ENCODE assay signal across 9 cellular contexts in the genomic region with DNA sequence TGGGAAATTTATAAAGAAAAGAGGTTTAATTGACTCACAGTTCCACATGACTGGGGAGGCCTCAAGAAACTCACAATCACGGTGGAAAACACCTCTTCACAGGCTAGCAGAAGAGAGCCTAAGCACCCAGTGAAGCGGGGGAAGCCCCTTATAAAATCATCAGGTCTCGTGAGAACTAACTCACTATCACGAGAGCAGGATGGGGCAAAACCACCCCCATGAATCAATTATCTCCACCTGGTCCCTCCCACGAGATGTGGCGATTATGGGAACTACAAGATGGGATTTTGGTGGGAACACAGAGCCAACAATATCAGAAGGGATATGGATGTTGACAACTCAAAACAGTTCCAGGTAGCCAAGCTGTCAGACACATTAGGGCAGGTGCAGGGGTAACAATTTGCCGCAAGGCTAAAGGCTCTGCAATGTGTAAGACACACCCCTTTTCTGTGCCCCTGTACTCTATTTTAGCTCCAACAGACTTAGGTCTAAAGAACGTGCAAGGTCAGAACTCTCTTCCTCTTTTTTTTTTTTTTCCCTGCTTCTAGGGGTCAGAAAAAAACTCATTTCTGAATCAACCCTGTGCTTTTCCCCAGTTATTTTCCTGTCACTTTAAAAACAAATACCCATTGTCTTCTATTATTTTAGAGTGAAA. TPM values are rescaled to one million over a fixed set of nuclear protein-coding genes. Genes with fewer than 3 reads are reported as not detected.
DNase-seq lines count a peak whose midpoint lies in the region; ATAC-seq, FAIRE-seq and TF ChIP-seq lines count a peak whose summit lies in the region.
"Had no signal": no experiment of that assay in that cellular context is flagged by ENCODE, and none has a peak within 500 bp of the region (broad histone marks: within the 10 kb centered on the region; RNA-seq: fewer than 3 reads in every experiment).

No MANE protein-coding gene starts in this region.

- peak; percentile 22 for ATAC-seq in GM19023 (IDR thresholded peaks at IDR 0.05; ENCODE audit: unreplicated experiment)
- ATAC-seq in GM12878: peak; percentile 69
- no peak for ATAC-seq in naive thymus-derived CD8-positive, alpha-beta T cell

- H3K79me2 ChIP-seq in MM.1S (ENCODE audit: low read length) (no peaks in the 10 kb centered on the region), GM12878 (ENCODE audit: control insufficient read depth, insufficient read depth, low read length) (no peaks in the 10 kb centered on the region), hepatocyte (no peaks in the 10 kb centered on the region)

- POLR2A ChIA-PET in GM12878 (lab: Charles Lee): interaction anchor here (0.6 to 0.7 kb wide), 2 partner anchors 226 to 1859 kb away, joined by 3 to 4 read pairs; no protein-coding TSS in a partner anchor
- POLR2A ChIA-PET in naive thymus-derived CD8-positive, alpha-beta T cell (lab: Charles Lee): no interaction called here

- RAD21 ChIA-PET in GM12878 (lab: Charles Lee; ENCODE audit: unreplicated experiment): interaction anchor here (0.7 to 1.4 kb wide), 8 partner anchors 7 to 341 kb away, joined by 3 to 7 read pairs (median 4); a partner anchor contains a TSS

- no peak overlapping the region for H3K4me3 ChIP-seq in MM.1S (ENCODE audit: low read length)
- no peak overlapping the region for H3K4me3 ChIP-seq in GM12878
- H3K4me3 ChIP-seq in hepatocyte: no peak overlapping the region

- H3K36me3 Mint-ChIP-seq in naive thymus-derived CD8-positive, alpha-beta T cell: no peaks in the 10 kb centered on the region

- TF ChIP-seq CTCF in MM.1S (IDR thresholded peaks at IDR 0.05; ENCODE audit: low read length) (peak; percentile 3; the same call in 1 of the 2 replicates), GM12878 (IDR thresholded peaks at IDR 0.05 in 2 of 3, conservative IDR thresholded peaks at IDR 0.05 in 1 of 3; ENCODE audit: control insufficient read depth in 2 of 3, extremely low read depth in 1 of 3, insufficient read depth in 1 of 3, low read depth in 3 of 3, low read length in 3 of 3) (no peak), hepatocyte (IDR thresholded peaks at IDR 0.05; ENCODE audit: poor library complexity) (no peak)

- peak; percentile 69 for FAIRE-seq in GM12892 (lab: Jason Lieb, UNC)
- FAIRE-seq in GM12878 (lab: Jason Lieb, UNC): no peak

- no peak overlapping the region for H3K4me2 ChIP-seq in MM.1S (ENCODE audit: low read depth, low read length)
- H3K4me2 ChIP-seq in GM12878 (ENCODE audit: control insufficient read depth, insufficient read depth): peak overlapping the region; percentile 58
- no peak overlapping the region for H3K4me2 ChIP-seq in hepatocyte

- TF ChIP-seq RAD21 in GM12878 (IDR thresholded peaks at IDR 0.05; ENCODE audit: insufficient read depth, low read depth, low read length): no peak

- BruUV-seq in GM12878 (replicated peaks; lab: Mats Ljungman, UMichigan): no TSS peak

- H3F3A ChIP-seq in MM.1S (ENCODE audit: insufficient read depth, low read length): peaks cover 30% of the 10 kb centered on the region

- H3K36me3 ChIP-seq in MM.1S (replicated peaks; ENCODE audit: insufficient read depth, low read length): no peaks in the 10 kb centered on the region
- no peaks in the 10 kb centered on the region for H3K36me3 ChIP-seq in GM12878 (ENCODE audit: control insufficient read depth in 2 of 2, insufficient read depth in 2 of 2, low read length in 1 of 2)
- no peaks in the 10 kb centered on the region for H3K36me3 ChIP-seq in hepatocyte (replicated peaks; ENCODE audit: insufficient read depth, low read depth)

- peaks cover 8 to 21% (median 14%) of the 10 kb centered on the region in 4 donors for H3K4me1 Mint-ChIP-seq in naive thymus-derived CD8-positive, alpha-beta T cell

- DNase-seq in GM12892 (ENCODE audit: insufficient read length) (no peak), MM.1S (no peak), GM12878 (ENCODE audit: low read depth, low spot score) (peak; percentile 57), HuH-7 (ENCODE audit: low spot score) (no peak), hepatocyte (ENCODE audit: low spot score) (no peak), cardiac septum (ENCODE audit: low spot score) (no peak)
- no peak for DNase-seq in naive thymus-derived CD8-positive, alpha-beta T cell
- DNase-seq: T-helper 9 cell had no signal

- no peak overlapping the region for H3K27ac ChIP-seq in MM.1S (ENCODE audit: low read length)
- H3K27ac ChIP-seq in GM12878 (ENCODE audit: control insufficient read depth, insufficient read depth): peak overlapping the region; percentile 44
- no peak overlapping the region for H3K27ac ChIP-seq in hepatocyte

- no peaks in the 10 kb centered on the region for H3K9me3 Mint-ChIP-seq in naive thymus-derived CD8-positive, alpha-beta T cell

- intact Hi-C loops in GM12878 (cut with micrococcal nuclease; ENCODE audit: unreplicated experiment) (loop anchor here (5.0 to 10.0 kb wide), 3 partner anchors 189 to 401 kb away; no protein-coding TSS in a partner anchor), cardiac septum (cut with DNase I) (loop anchor here (5.0 to 10.0 kb wide), 2 partner anchors 69 to 281 kb away; no protein-coding TSS in a partner anchor)

- H3K9me2 ChIP-seq in MM.1S (replicated peaks; ENCODE audit: insufficient read depth, low read length) (no peaks in the 10 kb centered on the region), hepatocyte (replicated peaks; ENCODE audit: insufficient read depth) (no peaks in the 10 kb centered on the region)

- H4K20me1 ChIP-seq in MM.1S (ENCODE audit: insufficient read depth, low read length) (no peaks in the 10 kb centered on the region), GM12878 (ENCODE audit: control insufficient read depth, insufficient read depth) (no peaks in the 10 kb centered on the region), hepatocyte (ENCODE audit: insufficient read depth, poor library complexity, severe bottlenecking) (no peaks in the 10 kb centered on the region)

- H3K27me3 ChIP-seq in MM.1S (replicated peaks; ENCODE audit: insufficient read depth, low read length) (no peaks in the 10 kb centered on the region), GM12878 (replicated peaks in 1 of 2; ENCODE audit: control insufficient read depth in 2 of 2, insufficient read depth in 2 of 2, low read length in 1 of 2) (no peaks in the 10 kb centered on the region), hepatocyte (no peaks in the 10 kb centered on the region)

- H3K4me1 ChIP-seq in MM.1S (ENCODE audit: low read length) (peaks cover 26% of the 10 kb centered on the region), GM12878 (ENCODE audit: control insufficient read depth, insufficient read depth, low read length) (peaks cover 33% of the 10 kb centered on the region), hepatocyte (ENCODE audit: insufficient read depth) (no peaks in the 10 kb centered on the region)

- H3K9ac ChIP-seq in MM.1S (ENCODE audit: low read length) (no peak overlapping the region), GM12878 (ENCODE audit: control insufficient read depth, insufficient read depth, low read length) (no peak overlapping the region)

- SMC1A ChIA-PET in GM12878 (lab: Charles Lee; ENCODE audit: uncharacterized antibody, unreplicated experiment): interaction anchor here (0.9 to 6.9 kb wide), 13 partner anchors 13 to 304 kb away, joined by 3 to 98 read pairs (median 5); no protein-coding TSS in a partner anchor

- no peak overlapping the region for H3K4me3 Mint-ChIP-seq in naive thymus-derived CD8-positive, alpha-beta T cell

- TF ChIP-seq EP300 in GM12878 (IDR thresholded peaks at IDR 0.05; ENCODE audit: borderline replicate concordance in 1 of 2, control insufficient read depth in 1 of 2, low read depth in 2 of 2, low read length in 2 of 2): 0 out of 4 replicates have a peak, but pooled peaks of 1 of the 2 experiments have one; percentile 7

- TF ChIP-seq POLR2A in GM12892 (IDR thresholded peaks at IDR 0.05; ENCODE audit: low read depth, low read length): no peak
- TF ChIP-seq POLR2A in GM12878 (IDR thresholded peaks at IDR 0.05; ENCODE audit: low read depth, low read length): no peak

- WGBS in GM12878 (ENCODE audit: insufficient coverage, insufficient replicate concordance, low lambda C conversion rate, missing lambda C conversion rate): 12% methylated on average over 8 of the region's 8 CpGs
- 87% methylated on average over 8 of the region's 8 CpGs for WGBS in hepatocyte (ENCODE audit: low lambda C conversion rate, missing lambda C conversion rate)

- H3K27ac Mint-ChIP-seq in naive thymus-derived CD8-positive, alpha-beta T cell: no peak overlapping the region

- no peak overlapping the region for H2AFZ ChIP-seq in MM.1S (ENCODE audit: low read length)
- peak overlapping the region; percentile 77; the same call in 1 of the 2 replicates for H2AFZ ChIP-seq in GM12878 (ENCODE audit: control insufficient read depth, low read depth, low read length)
- no peak overlapping the region for H2AFZ ChIP-seq in hepatocyte

- H3K27me3 Mint-ChIP-seq in naive thymus-derived CD8-positive, alpha-beta T cell: no peaks in the 10 kb centered on the region

- in situ Hi-C loops in GM12878 (cut with MboI): loop anchor here (25.0 kb wide), 1 partner anchor 1524 kb away; no protein-coding TSS in a partner anchor

- H3K9me3 ChIP-seq in MM.1S (replicated peaks; ENCODE audit: insufficient read depth, low read length) (no peaks in the 10 kb centered on the region), GM12878 (replicated peaks; ENCODE audit: control insufficient read depth, insufficient read depth, low read length) (no peaks in the 10 kb centered on the region; the same call in 2 of the 3 replicates), hepatocyte (ENCODE audit: low read depth) (no peaks in the 10 kb centered on the region)

- CTCF ChIA-PET in GM12878 (lab: Yijun Ruan, JAX): interaction anchor here (0.6 to 8.0 kb wide), 7 partner anchors 9 to 309 kb away, joined by 3 to 141 read pairs (median 4); a partner anchor contains a TSS

RNA-seq across cellular contexts. Expression of a gene that starts 30.7 kb away (rescaled TPM):
- 1.0 TPM for polyA plus RNA-seq in GM12892 (2012; ENCODE audit: missing spikeins)
- 0.88 and 0.96 TPM in 2 replicates for total RNA-seq in GM12878 (2013; cell fraction: nucleolus; rRNA removed)
- total RNA-seq in GM12878 (2014; rRNA removed) (0.05 and 0.17 TPM in 2 replicates), GM12878 (2014; rRNA removed; fragmentation: Illumina TruSeq; extraction: Trizol) (0.13 and 0.28 TPM in 2 replicates), GM12878 (2021) (0.13 and 0.26 TPM in 2 replicates), hepatocyte (3.1 and 4.0 TPM in 2 replicates), cardiac septum (105 TPM)
- polyA plus RNA-seq in GM12878 (2011; ENCODE audit: low read depth): 0.17 TPM
- polyA plus RNA-seq in GM12878 (2011; rRNA removed) (0.09 and 0.16 TPM in 2 replicates), GM12878 (2014; fragmentation: Illumina TruSeq; extraction: Trizol) (0.22 and 0.24 TPM in 2 replicates), GM12878 (2014; fragmentation: Nextera tagmentation; extraction: Ambion mirVana) (under 1 TPM; 0.04 to 0.05 TPM), GM12878 (2014; rRNA removed) (0.09 and 0.20 TPM in 2 replicates), GM12878 (2016; fragmentation: Nextera tagmentation; extraction: Ambion mirVana) (under 1 TPM; 0.05 to 0.12 TPM), hepatocyte (3.7 and 6.5 TPM in 2 replicates)
- 0.09 and 0.17 TPM in 2 replicates for polyA plus RNA-seq in GM12878 (2011; cell fraction: cytosol; rRNA removed)
- 0.63 and 1.0 TPM in 2 replicates for polyA plus RNA-seq in GM12878 (2011; cell fraction: nucleus; rRNA removed)
- 0.25 and 0.53 TPM in 2 replicates for polyA plus RNA-seq in GM12878 (2012)
- polyA minus RNA-seq in GM12878 (2011; rRNA and poly(A)+ RNA removed): 0.05 and 0.07 TPM in 2 replicates
- polyA minus RNA-seq in GM12878 (2011; cell fraction: cytosol; rRNA and poly(A)+ RNA removed): not detected in 2 replicates
- 0.10 and 0.36 TPM in 2 replicates for polyA minus RNA-seq in GM12878 (2011; cell fraction: nucleus; rRNA and poly(A)+ RNA removed)
- total RNA-seq in naive thymus-derived CD8-positive, alpha-beta T cell: under 1 TPM; 0.68 to 0.93 TPM
- polyA plus RNA-seq in naive thymus-derived CD8-positive, alpha-beta T cell: under 1 TPM; 0.20 to 0.49 (median 0.46) TPM

RNA-seq across cellular contexts. Expression of a gene that starts 46.0 kb away (rescaled TPM):
- polyA plus RNA-seq in GM12892 (2012; ENCODE audit: missing spikeins): 55.8 TPM
- 32.8 and 35.4 TPM in 2 replicates for total RNA-seq in GM12878 (2013; cell fraction: nucleolus; rRNA removed)
- total RNA-seq in GM12878 (2014; rRNA removed) (33.0 and 41.9 TPM in 2 replicates), GM12878 (2014; rRNA removed; fragmentation: Illumina TruSeq; extraction: Trizol) (82.0 and 83.4 TPM in 2 replicates), GM12878 (2021) (53.7 TPM in 2 replicates), hepatocyte (35.4 and 40.8 TPM in 2 replicates), cardiac septum (21.3 TPM)
- 21.8 TPM for polyA plus RNA-seq in GM12878 (2011; ENCODE audit: low read depth)
- polyA plus RNA-seq in GM12878 (2011; rRNA removed) (30.4 and 47.0 TPM in 2 replicates), GM12878 (2014; fragmentation: Illumina TruSeq; extraction: Trizol) (81.0 and 96.8 TPM in 2 replicates), GM12878 (2014; fragmentation: Nextera tagmentation; extraction: Ambion mirVana) (10 to 100 TPM; 31.0 to 43.0 TPM), GM12878 (2014; rRNA removed) (30.6 and 37.7 TPM in 2 replicates), GM12878 (2016; fragmentation: Nextera tagmentation; extraction: Ambion mirVana) (100 to 1,000 TPM; 120 to 123 TPM), hepatocyte (53.5 and 64.1 TPM in 2 replicates)
- 7.8 and 9.9 TPM in 2 replicates for polyA plus RNA-seq in GM12878 (2011; cell fraction: cytosol; rRNA removed)
- 12.6 and 21.0 TPM in 2 replicates for polyA plus RNA-seq in GM12878 (2011; cell fraction: nucleus; rRNA removed)
- 30.3 and 38.5 TPM in 2 replicates for polyA plus RNA-seq in GM12878 (2012)
- polyA minus RNA-seq in GM12878 (2011; rRNA and poly(A)+ RNA removed): 8.8 and 14.3 TPM in 2 replicates
- polyA minus RNA-seq in GM12878 (2011; cell fraction: cytosol; rRNA and poly(A)+ RNA removed): 7.8 and 12.1 TPM in 2 replicates
- polyA minus RNA-seq in GM12878 (2011; cell fraction: nucleus; rRNA and poly(A)+ RNA removed): 5.2 and 8.7 TPM in 2 replicates
- total RNA-seq in naive thymus-derived CD8-positive, alpha-beta T cell: 10 to 100 TPM; 53.9 to 55.3 TPM
- 10 to 100 TPM; 66.7 to 77.6 (median 70.2) TPM for polyA plus RNA-seq in naive thymus-derived CD8-positive, alpha-beta T cell

Comparison
In these comparisons a context has a peak if more than half of its experiments do, and no peak if none do; other contexts are left out.
1. ATAC-seq: peak in GM19023 (single experiment) and GM12878 (single experiment); none in naive thymus-derived CD8-positive, alpha-beta T cell (0 of 2).
2. RNA of a gene that starts 30.7 kb away (total RNA-seq): 105 TPM in cardiac septum (single experiment); 3.1 to 4.0 TPM in hepatocyte, 0.68 to 0.93 TPM in naive thymus-derived CD8-positive, alpha-beta T cell and 0.05 to 0.96 TPM in GM12878; every median in the first group is over 10 times any median in the second.